ENCODE assay signal across 1 cellular context in genomic region chr19:19105365-19106060, GRCh38.
TF ChIP-seq lines count a peak whose summit lies in the region.

No MANE protein-coding gene starts in this region.

TF ChIP-seq in K562, 482 proteins besides CTCF, POLR2A, EP300 and RAD21 (continued from another document and continues in another):
- TF ChIP-seq ATF3 (IDR thresholded peaks at IDR 0.05), result 0 out of 2 replicates have a peak, but pooled peaks have one; percentile 11
- TF ChIP-seq ATF3 (CRISPR knock-in tag; conservative IDR thresholded peaks at IDR 0.05), result no peak
- TF ChIP-seq TRIM28 (IDR thresholded peaks at IDR 0.05), result peak; percentile 66; the same call in 1 of the 2 replicates
- 0 out of 2 replicates have a peak, but pooled peaks have one; percentile 24 for TF ChIP-seq ZBTB17 (CRISPR knock-in tag; IDR thresholded peaks at IDR 0.05)
- peak; percentile 85 for TF ChIP-seq ZNF316 (IDR thresholded peaks at IDR 0.05)
- TF ChIP-seq ZKSCAN1 (IDR thresholded peaks at IDR 0.05; ENCODE audit: low read depth, low read length), result no peak; the same call in 1 of the 2 replicates
- TF ChIP-seq SP1 (CRISPR knock-in tag; IDR thresholded peaks at IDR 0.05), result peak; percentile 69
- TF ChIP-seq TAF9B (IDR thresholded peaks at IDR 0.05; ENCODE audit: partially characterized antibody), result no peak
- peak; percentile 82 for TF ChIP-seq ZFX (CRISPR knock-in tag; IDR thresholded peaks at IDR 0.05)
- TF ChIP-seq ESRRA (IDR thresholded peaks at IDR 0.05; ENCODE audit: borderline replicate concordance, low read depth), result peak; percentile 75; the same call in 1 of the 2 replicates
- no peak for TF ChIP-seq CHD7 (IDR thresholded peaks at IDR 0.05; ENCODE audit: low read depth, low read length)
- peak in 1 of 2 experiments; percentile 74; a peak in 3 of 4 replicates for TF ChIP-seq MAZ (CRISPR knock-in tag; conservative IDR thresholded peaks at IDR 0.05 in 1 of 2, IDR thresholded peaks at IDR 0.05 in 1 of 2)
- peak; percentile 72 for TF ChIP-seq EGR1 (conservative IDR thresholded peaks at IDR 0.05)
- peak in 1 of 2 experiments; percentile 61; a peak in 1 of 4 replicates for TF ChIP-seq KDM4B (IDR thresholded peaks at IDR 0.05; ENCODE audit: borderline replicate concordance in 2 of 2, low read depth in 1 of 2)
- 0 out of 2 replicates have a peak, but pooled peaks have one; percentile 15 for TF ChIP-seq TCF3 (CRISPR knock-in tag; IDR thresholded peaks at IDR 0.05)
- TF ChIP-seq RERE (CRISPR knock-in tag; IDR thresholded peaks at IDR 0.05; ENCODE audit: borderline replicate concordance), result no peak
- 0 out of 2 replicates have a peak, but pooled peaks have one; percentile 60 for TF ChIP-seq ZNF511 (CRISPR knock-in tag; IDR thresholded peaks at IDR 0.05)
- TF ChIP-seq E2F6 (IDR thresholded peaks at IDR 0.05; ENCODE audit: borderline replicate concordance in 1 of 2, extremely low read depth in 1 of 2, insufficient read depth in 1 of 2, insufficient read length in 1 of 2, low read depth in 1 of 2, low read length in 1 of 2, poor library complexity in 1 of 2, severe bottlenecking in 1 of 2), result peak; percentile 90 to 94
- TF ChIP-seq JUN (IDR thresholded peaks at IDR 0.05; ENCODE audit: borderline replicate concordance, low read depth, low read length), result 0 out of 2 replicates have a peak, but pooled peaks have one; percentile 7
- no peak for TF ChIP-seq JUN (CRISPR knock-in tag; IDR thresholded peaks at IDR 0.05; ENCODE audit: borderline replicate concordance)
- peak; percentile 72; the same call in 1 of the 2 replicates for TF ChIP-seq TFAP4 (CRISPR knock-in tag; IDR thresholded peaks at IDR 0.05; ENCODE audit: borderline replicate concordance)
- TF ChIP-seq ATF2 (CRISPR knock-in tag; IDR thresholded peaks at IDR 0.05), result no peak
- TF ChIP-seq KDM5B (IDR thresholded peaks at IDR 0.05; ENCODE audit: insufficient replicate concordance, low read depth, low read length), result peak; percentile 60
- peak; percentile 66; the same call in 1 of the 2 replicates for TF ChIP-seq GABPB1 (CRISPR knock-in tag; IDR thresholded peaks at IDR 0.05)
- no peak for TF ChIP-seq NCOA1 (IDR thresholded peaks at IDR 0.05; ENCODE audit: low read depth)
- TF ChIP-seq C11orf30 (IDR thresholded peaks at IDR 0.05; ENCODE audit: low read depth), result no peak
- no peak for TF ChIP-seq ZNF695 (CRISPR knock-in tag; IDR thresholded peaks at IDR 0.05)
- TF ChIP-seq ELF1 (tag; IDR thresholded peaks at IDR 0.05), result 0 out of 2 replicates have a peak, but pooled peaks have one; percentile 43
- TF ChIP-seq CTCFL (IDR thresholded peaks at IDR 0.05; ENCODE audit: borderline replicate concordance, insufficient read depth, low read depth, low read length, poor library complexity, severe bottlenecking), result no peak
- peak; percentile 67; the same call in 1 of the 2 replicates for TF ChIP-seq MTA3 (IDR thresholded peaks at IDR 0.05; ENCODE audit: borderline replicate concordance)
- no peak for TF ChIP-seq CSDE1 (IDR thresholded peaks at IDR 0.05)
- no peak for TF ChIP-seq SRSF7 (optimal IDR thresholded peaks at IDR 0.05; ENCODE audit: low read depth, low read length)
- TF ChIP-seq HDAC1 (IDR thresholded peaks at IDR 0.05), result peak in 1 of 2 experiments; percentile 91; a peak in 2 of 4 replicates
